3 cellular contexts compared by ENCODE assay signal in the genomic region with DNA sequence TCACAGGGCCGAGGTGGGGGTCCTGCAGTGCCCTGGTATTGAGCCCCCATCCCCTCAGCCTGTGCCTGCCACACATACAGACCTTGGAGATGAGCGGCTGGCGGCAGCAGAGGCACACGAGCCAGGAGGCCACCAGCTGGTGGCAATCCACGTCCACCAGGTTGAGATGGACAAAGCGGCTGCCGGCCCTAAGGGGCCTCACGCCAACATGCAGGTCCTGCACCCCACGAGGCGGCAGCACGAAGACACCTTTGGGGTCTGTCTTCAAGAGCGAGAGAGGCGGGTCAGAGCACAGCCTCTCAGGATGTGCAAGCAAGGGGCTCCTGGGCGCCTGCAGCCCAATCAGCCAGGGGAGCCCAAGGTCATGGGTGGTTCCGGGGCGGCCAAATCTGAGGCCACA.
"Had no signal": no experiment of that assay in that cellular context is flagged by ENCODE, and none has a peak within 500 bp of the region (broad histone marks: within the 10 kb centered on the region; RNA-seq: fewer than 3 reads in every experiment).

No MANE protein-coding gene starts in this region.

- ATAC-seq: GM12878 had no signal

- H3K4me3 ChIP-seq: GM12878 had no signal

- DNase-seq: GDM1, GF-D8 had no signal
